ENCODE assay signal across 31 cellular contexts in the genomic region with DNA sequence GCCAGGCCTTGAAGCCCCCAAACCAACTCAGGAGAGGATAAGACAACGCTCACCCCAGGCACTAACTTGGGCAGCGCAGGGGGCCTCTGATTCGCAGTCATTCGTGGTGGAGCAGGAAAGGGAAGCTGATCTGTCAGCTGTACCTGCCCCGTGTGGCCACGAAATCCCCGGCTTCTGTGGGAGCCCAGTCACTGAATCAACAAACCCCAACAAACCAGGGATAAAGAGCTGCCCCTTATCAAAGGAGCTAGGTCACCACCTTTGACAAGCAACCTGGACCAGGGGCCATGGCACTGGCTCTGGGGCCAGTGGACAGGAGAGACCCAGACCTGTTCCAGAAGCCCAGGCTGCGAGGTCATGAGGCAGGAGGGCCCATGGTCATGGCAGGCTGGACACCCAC. TPM values are rescaled to one million over a fixed set of nuclear protein-coding genes. Genes with fewer than 3 reads are reported as not detected.
DNase-seq lines count a peak whose midpoint lies in the region; ATAC-seq and TF ChIP-seq lines count a peak whose summit lies in the region.
"Had no signal": no experiment of that assay in that cellular context is flagged by ENCODE, and none has a peak within 500 bp of the region (broad histone marks: within the 10 kb centered on the region; RNA-seq: fewer than 3 reads in every experiment).

No MANE protein-coding gene starts in this region.

- H3K4me1 Mint-ChIP-seq in natural killer cell: no peaks in the 10 kb centered on the region

- no peaks in the 10 kb centered on the region for H3K27me3 ChIP-seq in RWPE2 (ENCODE audit: insufficient read depth, poor library complexity, severe bottlenecking)
- no peaks in the 10 kb centered on the region for H3K27me3 ChIP-seq in esophagus squamous epithelium
- H3K27me3 ChIP-seq in osteoblast (ENCODE audit: insufficient read depth, low read length): no peaks in the 10 kb centered on the region
- H3K27me3 ChIP-seq: esophagus muscularis mucosa, ovary, testis had no signal

- H4K20me1 ChIP-seq in osteoblast (ENCODE audit: insufficient read depth, low read length): no peaks in the 10 kb centered on the region

- no peak for TF ChIP-seq POLR2A in esophagus squamous epithelium (IDR thresholded peaks at IDR 0.05)

- no peak for ATAC-seq in RWPE2 (ENCODE audit: low read depth)
- ATAC-seq in natural killer cell: no peak
- no peak for ATAC-seq in HG02840 (IDR thresholded peaks at IDR 0.05; ENCODE audit: low FRiP score, unreplicated experiment)
- ATAC-seq in left colon: no peak
- ATAC-seq: effector memory CD8-positive, alpha-beta T cell; PC-3; SK-N-SH treated with all-trans-retinoic acid at 6 μM for 48 hours had no signal

- H3K4me3 ChIP-seq in RWPE2 (ENCODE audit: severe bottlenecking) (no peak overlapping the region), esophagus squamous epithelium (no peak overlapping the region), osteoblast (ENCODE audit: insufficient read depth, low read length) (no peak overlapping the region)
- H3K4me3 ChIP-seq: esophagus muscularis mucosa, ovary, smooth muscle cell, testis had no signal

- H3K27me3 Mint-ChIP-seq in natural killer cell (ENCODE audit: low read depth in 2 of 2): no peaks in the 10 kb centered on the region
- H3K27me3 Mint-ChIP-seq: activated naive CD8-positive, alpha-beta T cell treated with anti-CD3 and anti-CD28 coated beads, Interleukin-2, amount 10 ng/mL, durations not matched to agents 7 days and 5 days had no signal

- H3K36me3 ChIP-seq in RWPE2 (ENCODE audit: low read depth): peaks cover 77% of the 10 kb centered on the region
- peaks cover 0 to 10% (median 0%) of the 10 kb centered on the region in 3 donors for H3K36me3 ChIP-seq in esophagus squamous epithelium
- H3K36me3 ChIP-seq in osteoblast (ENCODE audit: insufficient read depth, low read length): no peaks in the 10 kb centered on the region
- H3K36me3 ChIP-seq: esophagus muscularis mucosa, ovary had no signal

- DNase-seq in RWPE2 (ENCODE audit: low spot score) (no peak), esophagus squamous epithelium (lab: John Stamatoyannopoulos, UW) (no peak), osteoblast (ENCODE audit: insufficient read length, low spot score, missing footprints) (peak; percentile 84), natural killer cell (no peak), cerebellar cortex (ENCODE audit: low spot score) (no peak), left colon (no peak)
- DNase-seq: activated gamma-delta T cell treated with Interleukin-2 at 50 U/mL for 16 hours; activated naive CD8-positive, alpha-beta T cell treated with anti-CD3 and anti-CD28 coated beads, Interleukin-2, amount 10 ng/mL, durations not matched to agents 7 days and 5 days; activated T-cell treated with anti-CD3 and anti-CD28 coated beads, Interleukin-2, amount 50 U/mL, for 48 hours; caudate nucleus; cortex of kidney; DMS79 treated with DMSO at 0.1 percent for 48 hours; effector memory CD8-positive, alpha-beta T cell; foreskin melanocyte; GF-D8; kidney glomerular epithelial cell; NCI-H1105; NCI-H1930; NCI-H2171 treated with DMSO at 0.1 percent for 48 hours; NCI-H524 treated with DMSO at 0.1 percent for 48 hours; ovary; PC-3; retina; Right ventricle myocardium superior; stimulated activated naive CD4-positive, alpha-beta T cell treated with Interleukin-2 at 50 U/mL for 16 hours; testis had no signal

- H3K27ac ChIP-seq in RWPE2 (ENCODE audit: poor library complexity, severe bottlenecking) (peak overlapping the region; percentile 97), esophagus squamous epithelium (peak overlapping the region; percentile 91 to 97 (median 94)), osteoblast (ENCODE audit: low read depth, low read length) (no peak overlapping the region)
- H3K27ac ChIP-seq: esophagus muscularis mucosa, ovary, testis had no signal

- H3K4me2 ChIP-seq in osteoblast (ENCODE audit: insufficient read depth, low read length): no peak overlapping the region
- H3K4me2 ChIP-seq: smooth muscle cell had no signal

- H3K79me2 ChIP-seq in osteoblast (ENCODE audit: insufficient read depth, low read length): no peaks in the 10 kb centered on the region

- no peak for TF ChIP-seq CTCF in RWPE2 (IDR thresholded peaks at IDR 0.05; ENCODE audit: poor library complexity, severe bottlenecking)
- no peak for TF ChIP-seq CTCF in esophagus squamous epithelium (IDR thresholded peaks at IDR 0.05)
- TF ChIP-seq CTCF in osteoblast (IDR thresholded peaks at IDR 0.05; ENCODE audit: extremely low read depth, low read depth, low read length): no peak
- no peak for TF ChIP-seq CTCF in natural killer cell (IDR thresholded peaks at IDR 0.05)

- no peak overlapping the region for H2AFZ ChIP-seq in osteoblast (ENCODE audit: low read length)

- H3K4me1 ChIP-seq in RWPE2 (ENCODE audit: insufficient read depth, poor library complexity, severe bottlenecking) (peaks cover 93% of the 10 kb centered on the region), esophagus squamous epithelium (peaks cover 45 to 100% (median 82%) of the 10 kb centered on the region in 3 donors), osteoblast (ENCODE audit: insufficient read depth, low read length) (peaks cover 3% of the 10 kb centered on the region)
- H3K4me1 ChIP-seq: esophagus muscularis mucosa had no signal

- H3K9me3 Mint-ChIP-seq in natural killer cell: no peaks in the 10 kb centered on the region
- H3K9me3 Mint-ChIP-seq: activated naive CD8-positive, alpha-beta T cell treated with anti-CD3 and anti-CD28 coated beads, Interleukin-2, amount 10 ng/mL, durations not matched to agents 7 days and 5 days; effector memory CD8-positive, alpha-beta T cell; T-helper 1 cell treated with Interleukin-12 subunit alpha and Interleukin-12 subunit beta and Interleukin-4 antibody, amounts not matched to agents 30 μg/mL and 1 μg/mL, for 36 hours had no signal

- intact Hi-C loops in esophagus squamous epithelium (cut with DNase I) (no loop called here), natural killer cell (cut with micrococcal nuclease) (no loop called here), left colon (cut with DNase I, micrococcal nuclease) (no loop called here)

- no peak overlapping the region for H3K27ac Mint-ChIP-seq in natural killer cell
- H3K27ac Mint-ChIP-seq: activated naive CD8-positive, alpha-beta T cell treated with anti-CD3 and anti-CD28 coated beads, Interleukin-2, amount 10 ng/mL, durations not matched to agents 7 days and 5 days; effector memory CD8-positive, alpha-beta T cell; T-helper 1 cell treated with Interleukin-12 subunit alpha and Interleukin-12 subunit beta and Interleukin-4 antibody, amounts not matched to agents 30 μg/mL and 1 μg/mL, for 36 hours had no signal

- no peaks in the 10 kb centered on the region for H3K36me3 Mint-ChIP-seq in natural killer cell
- H3K36me3 Mint-ChIP-seq: activated naive CD8-positive, alpha-beta T cell treated with anti-CD3 and anti-CD28 coated beads, Interleukin-2, amount 10 ng/mL, durations not matched to agents 7 days and 5 days had no signal

- H3K4me3 Mint-ChIP-seq in natural killer cell: no peak overlapping the region
- H3K4me3 Mint-ChIP-seq: activated naive CD8-positive, alpha-beta T cell treated with anti-CD3 and anti-CD28 coated beads, Interleukin-2, amount 10 ng/mL, durations not matched to agents 7 days and 5 days; effector memory CD8-positive, alpha-beta T cell; T-helper 1 cell treated with Interleukin-12 subunit alpha and Interleukin-12 subunit beta and Interleukin-4 antibody, amounts not matched to agents 30 μg/mL and 1 μg/mL, for 36 hours had no signal

- 73% methylated on average over 5 of the region's 8 CpGs; no CpG with 5 or more reads in 1 of the 2 donors for WGBS in esophagus squamous epithelium, 2 donors

- H3K9me3 ChIP-seq in RWPE2 (ENCODE audit: severe bottlenecking) (no peaks in the 10 kb centered on the region), esophagus squamous epithelium (no peaks in the 10 kb centered on the region), osteoblast (ENCODE audit: low read depth, low read length) (no peaks in the 10 kb centered on the region)
- H3K9me3 ChIP-seq: esophagus muscularis mucosa, ovary, testis had no signal

RNA-seq across cellular contexts. Expression of gene SDC1, which starts 14.5 kb away (rescaled TPM):
- total RNA-seq in esophagus squamous epithelium: 100 to 1,000 TPM; 355 to 757 (median 496) TPM
- total RNA-seq in osteoblast: 7.6 and 11.8 TPM in 2 replicates
- total RNA-seq in natural killer cell: under 1 TPM in 1 of 3 donors, not detected in 2; 0.63 TPM
- 100 to 1,000 TPM; 159 to 184 TPM for total RNA-seq in left colon

Comparison
In these comparisons a context has a peak if more than half of its experiments do, and no peak if none do; other contexts are left out.
1. RNA of gene SDC1, which starts 14.5 kb away (total RNA-seq): 355 to 757 TPM in esophagus squamous epithelium and 159 to 184 TPM in left colon; 7.6 to 11.8 TPM in osteoblast and 0.63 TPM in natural killer cell; every median in the first group is over 10 times any median in the second.